Comparison of ENCODE assay signal across 14 cellular contexts in genomic region chr2:118249531-118249930, GRCh38.
DNase-seq lines count a peak whose midpoint lies in the region; ATAC-seq and TF ChIP-seq lines count a peak whose summit lies in the region.
"Had no signal": no experiment of that assay in that cellular context is flagged by ENCODE, and none has a peak within 500 bp of the region (broad histone marks: within the 10 kb centered on the region; RNA-seq: fewer than 3 reads in every experiment).

No MANE protein-coding gene starts in this region.

- H3K27me3 ChIP-seq in BJ (ENCODE audit: control insufficient read depth, insufficient read depth, low read length), result no peaks in the 10 kb centered on the region
- H3K27me3 ChIP-seq in SJSA1 (replicated peaks), result no peaks in the 10 kb centered on the region
- H3K27me3 ChIP-seq: colonic mucosa, left lung, testis had no signal

- H3K9me3 ChIP-seq in SJSA1 (replicated peaks), result no peaks in the 10 kb centered on the region
- H3K9me3 ChIP-seq: colonic mucosa, left lung, testis had no signal

- DNase-seq in BJ (ENCODE audit: low read depth), result peak; percentile 88
- DNase-seq in SJSA1 (ENCODE audit: low read depth in 1 of 2, low spot score in 2 of 2), result peak; percentile 72 to 86
- DNase-seq in NCI-H1694 (lab: John Stamatoyannopoulos, UW), result no peak
- no peak for DNase-seq in stimulated activated CD8-positive, alpha-beta memory T cell treated with anti-CD3 and anti-CD28 coated beads, Interleukin-4, amount 100 ng/mL, for 48 hours
- DNase-seq in activated CD4-positive, alpha-beta T cell treated with anti-CD3 and anti-CD28 coated beads for 36 hours, result no peak
- no peak for DNase-seq in activated T-helper 1 cell treated with anti-CD3 and anti-CD28 coated beads, Interleukin-12 subunit alpha, Interleukin-12 subunit beta, Interleukin-2, Interleukin-4 antibody, amounts not matched to agents 30 ng/mL and 10 ng/mL and 1 ng/mL, durations not matched to agents 14 hours and 24 hours and 36 hours (ENCODE audit: low spot score)
- DNase-seq: activated CD4-positive, alpha-beta T cell treated with anti-CD3 and anti-CD28 coated beads, Interleukin-2, amount 50 U/mL, for 48 hours; colonic mucosa; left lung; NCI-H748 treated with DMSO at 0.1 percent for 48 hours; testis had no signal

- H3K4me1 Mint-ChIP-seq in activated CD4-positive, alpha-beta T cell treated with anti-CD3 and anti-CD28 coated beads for 36 hours, result no peaks in the 10 kb centered on the region
- H3K4me1 Mint-ChIP-seq in activated T-helper 1 cell treated with anti-CD3 and anti-CD28 coated beads, Interleukin-12 subunit alpha, Interleukin-12 subunit beta, Interleukin-2, Interleukin-4 antibody, amounts not matched to agents 30 ng/mL and 10 ng/mL and 1 ng/mL, durations not matched to agents 14 hours and 24 hours and 36 hours (ENCODE audit: low read depth), result peaks cover 5% of the 10 kb centered on the region

- no peaks in the 10 kb centered on the region for H3K9me3 Mint-ChIP-seq in activated CD4-positive, alpha-beta T cell treated with anti-CD3 and anti-CD28 coated beads for 36 hours (ENCODE audit: low read depth)
- no peaks in the 10 kb centered on the region for H3K9me3 Mint-ChIP-seq in activated T-helper 1 cell treated with anti-CD3 and anti-CD28 coated beads, Interleukin-12 subunit alpha, Interleukin-12 subunit beta, Interleukin-2, Interleukin-4 antibody, amounts not matched to agents 30 ng/mL and 10 ng/mL and 1 ng/mL, durations not matched to agents 14 hours and 24 hours and 36 hours

- ATAC-seq in GM19452 (IDR thresholded peaks at IDR 0.05; ENCODE audit: unreplicated experiment) (peak; percentile 81), HG03064 (IDR thresholded peaks at IDR 0.05; ENCODE audit: low read depth, unreplicated experiment) (peak; percentile 61)
- ATAC-seq in activated CD4-positive, alpha-beta T cell treated with anti-CD3 and anti-CD28 coated beads for 36 hours, result no peak
- ATAC-seq: left lung had no signal

- H3K27me3 Mint-ChIP-seq in activated CD4-positive, alpha-beta T cell treated with anti-CD3 and anti-CD28 coated beads for 36 hours, result peaks cover 15% of the 10 kb centered on the region
- peaks cover 11% of the 10 kb centered on the region for H3K27me3 Mint-ChIP-seq in activated T-helper 1 cell treated with anti-CD3 and anti-CD28 coated beads, Interleukin-12 subunit alpha, Interleukin-12 subunit beta, Interleukin-2, Interleukin-4 antibody, amounts not matched to agents 30 ng/mL and 10 ng/mL and 1 ng/mL, durations not matched to agents 14 hours and 24 hours and 36 hours (ENCODE audit: insufficient read depth)

- CTCF ChIA-PET in BJ (lab: Yijun Ruan, JAX), result interaction anchor here (0.7 to 1.3 kb wide), 3 partner anchors 10 to 28 kb away, joined by 3 to 5 read pairs (median 3); no protein-coding TSS in a partner anchor
- CTCF ChIA-PET in activated CD4-positive, alpha-beta T cell treated with anti-CD3 and anti-CD28 coated beads for 36 hours (lab: Charles Lee), result no interaction called here

- H3K4me3 ChIP-seq in BJ (ENCODE audit: low read depth, low read length) (no peak overlapping the region), SJSA1 (no peak overlapping the region)
- H3K4me3 ChIP-seq: colonic mucosa, left lung, testis had no signal

- H3K27ac ChIP-seq in SJSA1, result peak overlapping the region; percentile 95
- H3K27ac ChIP-seq: C4-2B, colonic mucosa, left lung, testis had no signal

- peaks cover 41% of the 10 kb centered on the region for H3K4me1 ChIP-seq in SJSA1 (replicated peaks)
- H3K4me1 ChIP-seq: colonic mucosa, left lung, testis had no signal

- POLR2A ChIA-PET in BJ (lab: Charles Lee), result no interaction called here
- POLR2A ChIA-PET in activated CD4-positive, alpha-beta T cell treated with anti-CD3 and anti-CD28 coated beads for 36 hours (lab: Charles Lee), result no interaction called here

- H3K27ac Mint-ChIP-seq in activated CD4-positive, alpha-beta T cell treated with anti-CD3 and anti-CD28 coated beads for 36 hours, result no peak overlapping the region
- no peak overlapping the region for H3K27ac Mint-ChIP-seq in activated T-helper 1 cell treated with anti-CD3 and anti-CD28 coated beads, Interleukin-12 subunit alpha, Interleukin-12 subunit beta, Interleukin-2, Interleukin-4 antibody, amounts not matched to agents 30 ng/mL and 10 ng/mL and 1 ng/mL, durations not matched to agents 14 hours and 24 hours and 36 hours

- intact Hi-C loops in activated CD4-positive, alpha-beta T cell treated with anti-CD3 and anti-CD28 coated beads for 36 hours (cut with DNase I, micrococcal nuclease), result no loop called here
- intact Hi-C loops in activated T-helper 1 cell treated with anti-CD3 and anti-CD28 coated beads, Interleukin-12 subunit alpha, Interleukin-12 subunit beta, Interleukin-2, Interleukin-4 antibody, amounts not matched to agents 30 ng/mL and 10 ng/mL and 1 ng/mL, durations not matched to agents 14 hours and 24 hours and 36 hours (cut with micrococcal nuclease), result no loop called here

- no peaks in the 10 kb centered on the region for H3K36me3 ChIP-seq in BJ (ENCODE audit: control insufficient read depth, insufficient read depth, low read length)
- H3K36me3 ChIP-seq in SJSA1, result no peaks in the 10 kb centered on the region
- H3K36me3 ChIP-seq: colonic mucosa, left lung had no signal

- no peaks in the 10 kb centered on the region for H3K36me3 Mint-ChIP-seq in activated CD4-positive, alpha-beta T cell treated with anti-CD3 and anti-CD28 coated beads for 36 hours (ENCODE audit: low read depth)
- H3K36me3 Mint-ChIP-seq in activated T-helper 1 cell treated with anti-CD3 and anti-CD28 coated beads, Interleukin-12 subunit alpha, Interleukin-12 subunit beta, Interleukin-2, Interleukin-4 antibody, amounts not matched to agents 30 ng/mL and 10 ng/mL and 1 ng/mL, durations not matched to agents 14 hours and 24 hours and 36 hours (ENCODE audit: low read depth), result no peaks in the 10 kb centered on the region

- no peak for TF ChIP-seq CTCF in BJ (IDR thresholded peaks at IDR 0.05; ENCODE audit: insufficient read depth, low read depth, low read length)

- no peak overlapping the region for H3K4me3 Mint-ChIP-seq in activated CD4-positive, alpha-beta T cell treated with anti-CD3 and anti-CD28 coated beads for 36 hours
- no peak overlapping the region for H3K4me3 Mint-ChIP-seq in activated T-helper 1 cell treated with anti-CD3 and anti-CD28 coated beads, Interleukin-12 subunit alpha, Interleukin-12 subunit beta, Interleukin-2, Interleukin-4 antibody, amounts not matched to agents 30 ng/mL and 10 ng/mL and 1 ng/mL, durations not matched to agents 14 hours and 24 hours and 36 hours

Comparison
In these comparisons a context has a peak if more than half of its experiments do, and no peak if none do; other contexts are left out.
1. DNase-seq: peak in BJ (single experiment) and SJSA1 (2 of 2); none in NCI-H1694 (single experiment), stimulated activated CD8-positive, alpha-beta memory T cell treated with anti-CD3 and anti-CD28 coated beads, Interleukin-4, amount 100 ng/mL, for 48 hours (single experiment), activated CD4-positive, alpha-beta T cell treated with anti-CD3 and anti-CD28 coated beads for 36 hours (single experiment) and activated T-helper 1 cell treated with anti-CD3 and anti-CD28 coated beads, Interleukin-12 subunit alpha, Interleukin-12 subunit beta, Interleukin-2, Interleukin-4 antibody, amounts not matched to agents 30 ng/mL and 10 ng/mL and 1 ng/mL, durations not matched to agents 14 hours and 24 hours and 36 hours (single experiment).